Comparison of ENCODE assay signal across 9 cellular contexts in genomic region chr5:179914032-179914755, GRCh38. TPM values are rescaled to one million over a fixed set of nuclear protein-coding genes. Genes with fewer than 3 reads are reported as not detected.
DNase-seq lines count a peak whose midpoint lies in the region; ATAC-seq and TF ChIP-seq lines count a peak whose summit lies in the region.
"Had no signal": no experiment of that assay in that cellular context is flagged by ENCODE, and none has a peak within 500 bp of the region (broad histone marks: within the 10 kb centered on the region; RNA-seq: fewer than 3 reads in every experiment).

No MANE protein-coding gene starts in this region.

- H3K27me3 Mint-ChIP-seq in T-helper 17 cell = peaks cover 20% of the 10 kb centered on the region

- H3K9me3 ChIP-seq in T-helper 17 cell (ENCODE audit: control insufficient read depth, low read length, poor library complexity, severe bottlenecking) (no peaks in the 10 kb centered on the region), uterus (no peaks in the 10 kb centered on the region)

- TF ChIP-seq POLR2A in uterus (IDR thresholded peaks at IDR 0.05) = no peak

- H3K27ac ChIP-seq in uterus = no peak overlapping the region

- H3K27me3 ChIP-seq in uterus = no peaks in the 10 kb centered on the region

- no peak overlapping the region for H3K4me3 Mint-ChIP-seq in T-helper 17 cell

- no peak overlapping the region for H3K4me3 ChIP-seq in uterus

- H3K36me3 ChIP-seq in uterus = no peaks in the 10 kb centered on the region

- DNase-seq in AG08396 (ENCODE audit: low spot score) (peak; percentile 41), H4 (ENCODE audit: low spot score) (peak; percentile 50), T-helper 17 cell (no peak), left lobe of liver (ENCODE audit: low spot score) (no peak), GM20000 (ENCODE audit: low spot score) (no peak), dedifferentiated amniotic fluid mesenchymal stem cell (ENCODE audit: extremely low spot score) (no peak), uterus (no peak)
- DNase-seq: stimulated activated CD4-positive, alpha-beta T cell treated with anti-CD3 and anti-CD28 coated beads, Interleukin-4, amount 100 ng/mL, for 4 hours had no signal

- peak; percentile 33 for ATAC-seq in T-helper 17 cell
- ATAC-seq in left lobe of liver = peak; percentile 31
- no peak for ATAC-seq in GM21360 (IDR thresholded peaks at IDR 0.05; ENCODE audit: unreplicated experiment)

- TF ChIP-seq CTCF in GM20000 (IDR thresholded peaks at IDR 0.05; ENCODE audit: extremely low read depth, missing control alignments) = no peak
- TF ChIP-seq CTCF in uterus (IDR thresholded peaks at IDR 0.05) = no peak

- H3K4me1 Mint-ChIP-seq in T-helper 17 cell = peaks cover 3% of the 10 kb centered on the region

- no peak overlapping the region for H3K27ac Mint-ChIP-seq in T-helper 17 cell

- H3K36me3 Mint-ChIP-seq in T-helper 17 cell (ENCODE audit: low read depth) = peaks cover 3% of the 10 kb centered on the region

- intact Hi-C loops in uterus (cut with DNase I; ENCODE audit: low total_unique reads) = no loop called here

- no peaks in the 10 kb centered on the region for H3K4me1 ChIP-seq in uterus

RNA-seq across cellular contexts. Expression of gene TBC1D9B, which starts 6.5 kb away (rescaled TPM):
- 32.1 and 37.5 TPM in 2 replicates for total RNA-seq in H4 (2014; rRNA removed; shearing (Covaris generic))
- 10 to 100 TPM; 61.6 to 74.1 TPM for total RNA-seq in T-helper 17 cell
- 107 TPM for total RNA-seq in left lobe of liver
- 1,000 to 10,000 TPM in 1 of 4 donors, 100 to 1,000 TPM in 1, 10 to 100 TPM in 2; 58.8 to 2,513 (median 108) TPM for total RNA-seq in uterus

RNA-seq across cellular contexts. Expression of gene MRNIP, which starts 55.6 kb away (rescaled TPM):
- 3.8 and 16.8 TPM in 2 replicates for total RNA-seq in H4 (2014; rRNA removed; shearing (Covaris generic))
- total RNA-seq in T-helper 17 cell (10 to 100 TPM; 32.5 to 36.8 TPM), left lobe of liver (12.8 TPM), uterus (100 to 1,000 TPM in 1 of 4 donors, 10 to 100 TPM in 3; 16.8 to 138 (median 61.6) TPM)

Comparison
In these comparisons a context has a peak if more than half of its experiments do, and no peak if none do; other contexts are left out.
1. DNase-seq: peak in AG08396 (single experiment) and H4 (single experiment); none in T-helper 17 cell (0 of 3), left lobe of liver (single experiment), GM20000 (single experiment), dedifferentiated amniotic fluid mesenchymal stem cell (single experiment) and uterus (0 of 2).